In the genomic region with DNA sequence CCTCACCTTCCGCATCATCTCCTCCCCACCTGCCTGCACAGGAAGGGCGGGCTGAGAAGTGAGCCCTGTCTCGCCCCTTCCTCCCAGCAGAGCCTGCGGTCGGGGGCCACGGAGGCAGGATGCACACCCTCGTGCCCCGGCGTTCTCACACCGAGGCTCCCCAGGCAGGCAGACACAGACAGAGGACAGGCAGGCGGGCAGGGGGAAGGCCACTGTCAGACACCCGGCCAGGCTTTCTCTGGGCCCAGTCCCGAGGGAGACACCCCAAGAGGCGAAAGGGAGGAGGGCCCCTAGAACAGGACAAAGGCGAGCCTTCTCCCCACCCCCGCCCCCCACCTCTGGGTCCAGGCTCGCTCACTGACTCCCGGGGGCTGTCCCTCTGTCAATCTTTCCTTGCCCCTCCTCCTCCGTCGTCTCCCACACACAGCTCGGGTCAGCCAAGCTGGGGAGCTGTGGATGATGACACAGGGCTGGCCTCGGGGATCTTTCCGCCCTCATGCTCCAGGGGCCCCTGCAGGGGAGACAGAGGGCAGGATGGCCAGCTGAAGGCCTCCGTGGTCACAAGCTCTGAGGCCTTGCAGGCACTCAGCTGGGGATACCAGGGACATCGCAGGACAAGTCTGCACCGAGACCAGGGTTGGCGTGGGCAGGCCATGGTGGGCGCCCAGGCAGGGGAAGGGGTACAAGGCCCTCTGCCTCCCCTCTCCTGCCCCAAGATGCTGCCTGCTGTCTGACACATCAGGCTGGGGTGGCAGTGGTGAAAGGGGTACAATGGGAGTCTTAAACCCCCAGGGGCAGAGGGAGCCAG, we compare ENCODE assay signal across 8 cellular contexts. TPM values are rescaled to one million over a fixed set of nuclear protein-coding genes. Genes with fewer than 3 reads are reported as not detected.
DNase-seq lines count a peak whose midpoint lies in the region; ATAC-seq and TF ChIP-seq lines count a peak whose summit lies in the region.

No MANE protein-coding gene starts in this region.

- CTCF ChIA-PET in CD4-positive, alpha-beta memory T cell (lab: Charles Lee; ENCODE audit: partially characterized antibody) = interaction anchor here (1.0 to 7.9 kb wide), 3 partner anchors 10 to 446 kb away, joined by 3 to 74 read pairs (median 3); no protein-coding TSS in a partner anchor

- peak overlapping the region; percentile 92 to 96 (median 94) for H3K4me3 Mint-ChIP-seq in CD4-positive, alpha-beta memory T cell
- peak overlapping the region; percentile 94 for H3K4me3 Mint-ChIP-seq in activated naive CD8-positive, alpha-beta T cell treated with anti-CD3 and anti-CD28 coated beads, Interleukin-2, amount 10 ng/mL, durations not matched to agents 7 days and 5 days
- H3K4me3 Mint-ChIP-seq in stimulated activated naive B cell treated with anti-CD40 and anti-IgM and Interleukin-4, amounts not matched to agents 10 μg/mL and 1 μg/mL and 100 μg/mL, for 72 hours = peak overlapping the region; percentile 86 to 90

- H3K4me1 Mint-ChIP-seq in CD4-positive, alpha-beta memory T cell = peaks cover 47 to 88% (median 69%) of the 10 kb centered on the region in 4 donors
- peaks cover 73% of the 10 kb centered on the region for H3K4me1 Mint-ChIP-seq in activated naive CD8-positive, alpha-beta T cell treated with anti-CD3 and anti-CD28 coated beads, Interleukin-2, amount 10 ng/mL, durations not matched to agents 7 days and 5 days
- H3K4me1 Mint-ChIP-seq in stimulated activated naive B cell treated with anti-CD40 and anti-IgM and Interleukin-4, amounts not matched to agents 10 μg/mL and 1 μg/mL and 100 μg/mL, for 72 hours = peaks cover 79 to 100% of the 10 kb centered on the region in 2 donors

- TF ChIP-seq CTCF in Peyer's patch (IDR thresholded peaks at IDR 0.05) = no peak

- peaks cover 81% of the 10 kb centered on the region for H3K4me1 ChIP-seq in CD4-positive, alpha-beta memory T cell (ENCODE audit: insufficient read depth, low read length)
- H3K4me1 ChIP-seq in Peyer's patch = peaks cover 5 to 82% (median 38%) of the 10 kb centered on the region in 4 donors

- no peaks in the 10 kb centered on the region for H3K9me3 Mint-ChIP-seq in CD4-positive, alpha-beta memory T cell
- no peaks in the 10 kb centered on the region for H3K9me3 Mint-ChIP-seq in activated naive CD8-positive, alpha-beta T cell treated with anti-CD3 and anti-CD28 coated beads, Interleukin-2, amount 10 ng/mL, durations not matched to agents 7 days and 5 days
- no peaks in the 10 kb centered on the region for H3K9me3 Mint-ChIP-seq in stimulated activated naive B cell treated with anti-CD40 and anti-IgM and Interleukin-4, amounts not matched to agents 10 μg/mL and 1 μg/mL and 100 μg/mL, for 72 hours

- no peaks in the 10 kb centered on the region for H3K9me3 ChIP-seq in CD4-positive, alpha-beta memory T cell (ENCODE audit: control insufficient read depth in 1 of 2, low read length in 2 of 2)
- no peaks in the 10 kb centered on the region for H3K9me3 ChIP-seq in Peyer's patch

- H3K27ac ChIP-seq in CD4-positive, alpha-beta memory T cell (ENCODE audit: low read depth, low read length) = peak overlapping the region; percentile 83
- peak overlapping the region; percentile 62 to 89 (median 84) for H3K27ac ChIP-seq in Peyer's patch

- peak overlapping the region; percentile 96 to 98 (median 97) for H3K27ac Mint-ChIP-seq in CD4-positive, alpha-beta memory T cell
- H3K27ac Mint-ChIP-seq in activated naive CD8-positive, alpha-beta T cell treated with anti-CD3 and anti-CD28 coated beads, Interleukin-2, amount 10 ng/mL, durations not matched to agents 7 days and 5 days = peak overlapping the region; percentile 99
- H3K27ac Mint-ChIP-seq in stimulated activated naive B cell treated with anti-CD40 and anti-IgM and Interleukin-4, amounts not matched to agents 10 μg/mL and 1 μg/mL and 100 μg/mL, for 72 hours = peak overlapping the region; percentile 98

- H3K27me3 Mint-ChIP-seq in CD4-positive, alpha-beta memory T cell = no peaks in the 10 kb centered on the region
- H3K27me3 Mint-ChIP-seq in activated naive CD8-positive, alpha-beta T cell treated with anti-CD3 and anti-CD28 coated beads, Interleukin-2, amount 10 ng/mL, durations not matched to agents 7 days and 5 days = no peaks in the 10 kb centered on the region
- no peaks in the 10 kb centered on the region for H3K27me3 Mint-ChIP-seq in stimulated activated naive B cell treated with anti-CD40 and anti-IgM and Interleukin-4, amounts not matched to agents 10 μg/mL and 1 μg/mL and 100 μg/mL, for 72 hours

- peak; percentile 54 for ATAC-seq in GM21528 (IDR thresholded peaks at IDR 0.05; ENCODE audit: low FRiP score, unreplicated experiment)
- peak; percentile 75 for ATAC-seq in activated naive CD8-positive, alpha-beta T cell treated with anti-CD3 and anti-CD28 coated beads, Interleukin-2, amount 10 ng/mL, durations not matched to agents 7 days and 5 days (ENCODE audit: low read depth)
- peak; percentile 51 to 58 for ATAC-seq in stimulated activated naive B cell treated with anti-CD40 and anti-IgM and Interleukin-4, amounts not matched to agents 10 μg/mL and 1 μg/mL and 100 μg/mL, for 72 hours (replicated peaks)

- DNase-seq in CD4-positive, alpha-beta memory T cell = peak; percentile 81 to 86 (median 83)
- DNase-seq in Peyer's patch (peak in 2 of 3 donors; percentile 88 to 93), myocyte (ENCODE audit: low read depth) (peak; percentile 80), NCI-H69 (lab: John Stamatoyannopoulos, UW) (no peak), iPS-NIHi7 (ENCODE audit: extremely low spot score) (no peak)
- DNase-seq in activated naive CD8-positive, alpha-beta T cell treated with anti-CD3 and anti-CD28 coated beads, Interleukin-2, amount 10 ng/mL, durations not matched to agents 7 days and 5 days = peak; percentile 87
- DNase-seq in stimulated activated naive B cell treated with anti-CD40 and anti-IgM and Interleukin-4, amounts not matched to agents 10 μg/mL and 1 μg/mL and 100 μg/mL, for 72 hours = peak; percentile 71

- no peak for TF ChIP-seq POLR2A in Peyer's patch (IDR thresholded peaks at IDR 0.05)

- intact Hi-C loops in CD4-positive, alpha-beta memory T cell (cut with micrococcal nuclease) = loop anchor here (1.0 to 10.0 kb wide), 6 partner anchors 14 to 443 kb away; partner anchors contain the start of genes BIN1, ERCC3, IWS1 and PROC

- POLR2A ChIA-PET in CD4-positive, alpha-beta memory T cell (lab: Charles Lee; ENCODE audit: partially characterized antibody) = interaction anchor here (0.7 to 7.9 kb wide), 6 partner anchors 13 to 444 kb away, joined by 3 to 72 read pairs (median 6); partner anchors contain the start of genes BIN1 and IWS1
- POLR2A ChIA-PET in activated naive CD8-positive, alpha-beta T cell treated with anti-CD3 and anti-CD28 coated beads, Interleukin-2, amount 10 ng/mL, durations not matched to agents 7 days and 5 days (lab: Charles Lee) = interaction anchor here (0.7 to 3.5 kb wide), 13 partner anchors 9 to 620 kb away, joined by 3 to 14 read pairs (median 4); partner anchors contain the start of genes BIN1 and ERCC3

- H3K36me3 ChIP-seq in CD4-positive, alpha-beta memory T cell (ENCODE audit: insufficient read depth, low read length) = no peaks in the 10 kb centered on the region
- no peaks in the 10 kb centered on the region for H3K36me3 ChIP-seq in Peyer's patch

- H3K36me3 Mint-ChIP-seq in CD4-positive, alpha-beta memory T cell = peaks cover 0 to 9% of the 10 kb centered on the region in 2 donors
- H3K36me3 Mint-ChIP-seq in activated naive CD8-positive, alpha-beta T cell treated with anti-CD3 and anti-CD28 coated beads, Interleukin-2, amount 10 ng/mL, durations not matched to agents 7 days and 5 days = peaks cover 4% of the 10 kb centered on the region
- H3K36me3 Mint-ChIP-seq in stimulated activated naive B cell treated with anti-CD40 and anti-IgM and Interleukin-4, amounts not matched to agents 10 μg/mL and 1 μg/mL and 100 μg/mL, for 72 hours = peaks cover 3 to 6% of the 10 kb centered on the region in 2 donors

- no peaks in the 10 kb centered on the region for H3K27me3 ChIP-seq in CD4-positive, alpha-beta memory T cell (ENCODE audit: insufficient read depth, low read length)
- H3K27me3 ChIP-seq in Peyer's patch = no peaks in the 10 kb centered on the region

- peak overlapping the region; percentile 91 for H3K4me3 ChIP-seq in CD4-positive, alpha-beta memory T cell (ENCODE audit: low read length in 2 of 2)
- H3K4me3 ChIP-seq in Peyer's patch = peak overlapping the region; percentile 5 to 53 (median 40)

RNA-seq across cellular contexts. Expression of gene BIN1, which starts 24.9 kb away (rescaled TPM):
- 100 to 1,000 TPM in 1 of 2 experiments, 10 to 100 TPM in 1; 99.4 to 103 TPM for total RNA-seq in CD4-positive, alpha-beta memory T cell
- 100 to 1,000 TPM; 141 to 163 TPM for polyA plus RNA-seq in CD4-positive, alpha-beta memory T cell
- total RNA-seq in Peyer's patch (10 to 100 TPM; 22.2 to 81.7 (median 47.2) TPM), myocyte (3,190 and 3,208 TPM in 2 replicates)
- 100 to 1,000 TPM; 160 to 161 TPM for total RNA-seq in activated naive CD8-positive, alpha-beta T cell treated with anti-CD3 and anti-CD28 coated beads, Interleukin-2, amount 10 ng/mL, durations not matched to agents 7 days and 5 days
- 771 TPM for polyA plus RNA-seq in myocyte (2012)

Comparison
In these comparisons a context has a peak if more than half of its experiments do, and no peak if none do; other contexts are left out.
1. DNase-seq: peak in CD4-positive, alpha-beta memory T cell (5 of 5), Peyer's patch (2 of 3), activated naive CD8-positive, alpha-beta T cell treated with anti-CD3 and anti-CD28 coated beads, Interleukin-2, amount 10 ng/mL, durations not matched to agents 7 days and 5 days (single experiment), myocyte (single experiment) and stimulated activated naive B cell treated with anti-CD40 and anti-IgM and Interleukin-4, amounts not matched to agents 10 μg/mL and 1 μg/mL and 100 μg/mL, for 72 hours (single experiment); none in NCI-H69 (single experiment) and iPS-NIHi7 (single experiment).
2. RNA of gene BIN1, which starts 24.9 kb away (total RNA-seq): 3,190 to 3,208 TPM in myocyte; 160 to 161 TPM in activated naive CD8-positive, alpha-beta T cell treated with anti-CD3 and anti-CD28 coated beads, Interleukin-2, amount 10 ng/mL, durations not matched to agents 7 days and 5 days, 99.4 to 103 TPM in CD4-positive, alpha-beta memory T cell and 22.2 to 81.7 TPM in Peyer's patch; every median in the first group is over 10 times any median in the second.
3. Peak in every context shown above with its lines, with median percentiles within 50 percentile points of each other: H3K27ac Mint-ChIP-seq, H3K4me3 Mint-ChIP-seq and ATAC-seq.